8 cellular contexts compared by ENCODE assay signal in the genomic region with DNA sequence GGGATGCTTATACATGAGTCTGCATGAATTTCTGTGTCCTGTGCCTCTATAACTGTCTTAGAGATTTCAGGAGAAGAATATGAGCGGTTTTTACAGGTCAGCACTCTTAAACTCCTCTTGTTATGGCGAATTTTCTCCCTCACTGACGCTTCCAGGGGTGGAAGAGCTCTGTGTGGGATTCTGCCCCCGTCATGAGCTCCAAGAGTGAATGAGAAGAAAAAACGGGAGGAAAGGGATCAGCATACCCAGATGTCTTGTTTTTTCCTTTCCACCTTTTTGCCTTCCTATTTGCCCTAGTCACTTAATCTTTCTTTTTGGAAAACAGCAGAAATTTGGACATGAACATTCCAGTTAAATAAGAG. TPM values are rescaled to one million over a fixed set of nuclear protein-coding genes. Genes with fewer than 3 reads are reported as not detected.
DNase-seq lines count a peak whose midpoint lies in the region; ATAC-seq and TF ChIP-seq lines count a peak whose summit lies in the region.

No MANE protein-coding gene starts in this region.

- H3K9me3 ChIP-seq in right cardiac atrium (ENCODE audit: control insufficient read depth, low read length) (no peaks in the 10 kb centered on the region), spleen (no peaks in the 10 kb centered on the region)

- 5% methylated on average over 5 of the region's 5 CpGs for whole genome bisulfite sequencing in right cardiac atrium
- WGBS in spleen, 5 donors: 15 to 28% (median 22%) methylated on average over 5 of the region's 5 CpGs

- H3K4me1 ChIP-seq in right cardiac atrium (ENCODE audit: control insufficient read depth, insufficient read depth, low read length) (peaks cover 1% of the 10 kb centered on the region), spleen (peaks cover 5 to 28% (median 13%) of the 10 kb centered on the region in 6 donors)

- H3K4me3 ChIP-seq in WI38 (ENCODE audit: low read depth, low read length) (peak overlapping the region; percentile 92), right cardiac atrium (ENCODE audit: low read length) (peak overlapping the region; percentile 88), spleen (peak overlapping the region; percentile 42 to 89 (median 70))

- peak; percentile 60 for DNase-seq in DMS 273 (lab: John Stamatoyannopoulos, UW; ENCODE audit: unreplicated experiment)
- DNase-seq in DMS 273 treated with DMSO at 0.1 percent for 48 hours (lab: John Stamatoyannopoulos, UW): no peak
- no peak for DNase-seq in right cardiac atrium
- no peak for DNase-seq in spleen
- DNase-seq in amygdala (lab: John Stamatoyannopoulos, UW): no peak
- no peak for DNase-seq in NCI-H1694 (lab: John Stamatoyannopoulos, UW)

- intact Hi-C loops in right cardiac atrium (cut with DNase I) (loop anchor here in 1 of 4 donors (10.0 kb wide), 1 partner anchor 45 kb away; no protein-coding TSS in a partner anchor), spleen (cut with DNase I; ENCODE audit: low total_unique reads) (no loop called here)

- no peaks in the 10 kb centered on the region for H3K27me3 ChIP-seq in right cardiac atrium (ENCODE audit: control insufficient read depth, insufficient read depth)
- H3K27me3 ChIP-seq in spleen (replicated peaks in 1 of 7): no peaks in the 10 kb centered on the region

- peak overlapping the region; percentile 63 for H3K27ac ChIP-seq in right cardiac atrium (ENCODE audit: low read length)
- H3K27ac ChIP-seq in spleen: peak overlapping the region in 6 of 8 donors; percentile 8 to 72 (median 62)

- TF ChIP-seq CTCF in WI38 (IDR thresholded peaks at IDR 0.05; ENCODE audit: low read depth, low read length) (no peak), spleen (IDR thresholded peaks at IDR 0.05 in 8 of 11, conservative IDR thresholded peaks at IDR 0.05 in 3 of 11) (no peak)

- ATAC-seq in right cardiac atrium: peak in 1 of 2 donors; percentile 17
- no peak for ATAC-seq in GM18519 (IDR thresholded peaks at IDR 0.05; ENCODE audit: low FRiP score, unreplicated experiment)

- peaks cover 0 to 23% (median 5%) of the 10 kb centered on the region in 6 donors for H3K36me3 ChIP-seq in spleen

- no peak for TF ChIP-seq POLR2A in spleen (IDR thresholded peaks at IDR 0.05)

RNA-seq across cellular contexts. Expression of a gene that starts 0.7 kb away (rescaled TPM):
- total RNA-seq in right cardiac atrium (100 to 1,000 TPM; 322 to 429 (median 358) TPM), spleen (10 to 100 TPM; 27.7 to 52.5 (median 36.9) TPM)
- polyA plus RNA-seq in right cardiac atrium (204 TPM), spleen (10 to 100 TPM; 13.6 to 22.1 (median 18.0) TPM)

RNA-seq across cellular contexts. Expression of a gene that starts 13.9 kb away (rescaled TPM):
- total RNA-seq in right cardiac atrium (10 to 100 TPM in 1 of 4 donors, 1 to 10 TPM in 3; 7.7 to 12.8 (median 9.0) TPM), spleen (10 to 100 TPM; 23.3 to 37.4 (median 26.1) TPM)
- polyA plus RNA-seq in right cardiac atrium (2.8 TPM), spleen (1 to 10 TPM; 3.7 to 4.7 (median 4.1) TPM)

RNA-seq across cellular contexts. Expression of a gene that starts 37.5 kb away (rescaled TPM):
- total RNA-seq in right cardiac atrium: 10 to 100 TPM; 58.5 to 69.9 (median 62.4) TPM
- polyA plus RNA-seq in right cardiac atrium: 33.4 TPM
- total RNA-seq in spleen: 10 to 100 TPM; 34.7 to 48.8 (median 40.2) TPM
- 10 to 100 TPM; 15.7 to 19.4 (median 17.1) TPM for polyA plus RNA-seq in spleen

Comparison
In these comparisons a context has a peak if more than half of its experiments do, and no peak if none do; other contexts are left out.
1. RNA of a gene that starts 0.7 kb away (total RNA-seq): 322 to 429 TPM in right cardiac atrium; 27.7 to 52.5 TPM in spleen; every median in the first group is over 4 times any median in the second.
2. Peak in every context shown above with its lines, with median percentiles within 50 percentile points of each other: H3K4me3 ChIP-seq.